Comparison of ENCODE assay signal across 27 cellular contexts in the genomic region with DNA sequence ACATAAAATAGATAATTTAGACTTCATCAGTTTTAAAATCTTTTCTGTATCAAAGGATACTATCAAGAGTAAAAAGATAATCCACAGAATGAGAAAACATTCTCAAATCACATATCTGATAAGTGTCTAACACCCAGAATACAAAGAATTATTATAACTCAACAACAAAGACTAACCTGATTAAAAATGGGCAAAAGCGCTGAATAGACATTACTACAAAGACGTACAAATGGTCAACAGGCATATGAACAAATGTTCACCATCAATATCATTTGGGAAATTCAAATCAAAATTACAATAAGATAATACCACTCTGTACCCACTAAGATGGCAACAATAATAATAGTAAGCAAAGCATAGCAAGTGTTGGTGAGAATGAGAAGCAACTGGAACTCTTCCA.
"Had no signal": no experiment of that assay in that cellular context is flagged by ENCODE, and none has a peak within 500 bp of the region (broad histone marks: within the 10 kb centered on the region; RNA-seq: fewer than 3 reads in every experiment).

No MANE protein-coding gene starts in this region.

- H3K9me3 ChIP-seq: suprapubic skin, testis, thoracic aorta, thyroid gland, tibial artery, transverse colon, upper lobe of left lung, upper lobe of right lung, uterus, vagina had no signal

- H3K27ac ChIP-seq: stomach, suprapubic skin, testis, thoracic aorta, thyroid gland, tibial artery, tibial nerve, transverse colon, upper lobe of left lung, upper lobe of right lung, uterus, vagina had no signal

- H3K4me1 ChIP-seq: stomach, suprapubic skin, testis, tibial artery, transverse colon, upper lobe of left lung, upper lobe of right lung, uterus, vagina had no signal

- DNase-seq: stimulated activated CD4-positive, alpha-beta T cell treated with anti-CD3 and anti-CD28 coated beads, Interleukin-2, amount 100 ng/mL, for 48 hours; stimulated activated CD4-positive, alpha-beta T cell treated with anti-CD3 and anti-CD28 coated beads, Interleukin-4, amount 100 ng/mL, for 1 hour; stimulated activated CD4-positive, alpha-beta T cell treated with anti-CD3 and anti-CD28 coated beads, Interleukin-4, amount 100 ng/mL, for 24 hours; stimulated activated CD4-positive, alpha-beta T cell treated with anti-CD3 and anti-CD28 coated beads, Interleukin-4, amount 100 ng/mL, for 4 hours; stimulated activated CD8-positive, alpha-beta memory T cell treated with anti-CD3 and anti-CD28 coated beads, Interleukin-4, amount 100 ng/mL, for 48 hours; stimulated activated naive B cell treated with anti-CD40 and anti-IgM and Interleukin-4, amounts not matched to agents 10 μg/mL and 1 μg/mL and 100 μg/mL, for 72 hours; stimulated activated naive CD4-positive, alpha-beta T cell; stimulated activated naive CD4-positive, alpha-beta T cell treated with Interleukin-2 at 50 U/mL for 16 hours; stimulated activated naive CD8-positive, alpha-beta T cell treated with anti-CD3 and anti-CD28 coated beads, Interleukin-15, amount 100 ng/mL, for 72 hours; stimulated activated naive CD8-positive, alpha-beta T cell treated with anti-CD3 and anti-CD28 coated beads, Interleukin-15, Interleukin-2, amounts not matched to agents 100 U/mL and 50 U/mL, for 24 hours; stomach; substantia nigra; testis; thyroid gland; tibial artery; transverse colon; trophoblast cell; upper lobe of left lung; upper lobe of right lung; uterus had no signal

- ATAC-seq: stimulated activated effector memory CD8-positive, alpha-beta T cell treated with anti-CD3 and anti-CD28 coated beads, Interleukin-12 subunit alpha, Interleukin-12 subunit beta, amount 100 ng/mL, for 72 hours; stimulated activated memory B cell treated with anti-CD40 and anti-IgM and Interleukin-4, amounts not matched to agents 10 μg/mL and 1 μg/mL and 100 μg/mL, for 72 hours; stimulated activated naive B cell treated with anti-CD40 and anti-IgM and Interleukin-4, amounts not matched to agents 10 μg/mL and 1 μg/mL and 100 μg/mL, for 72 hours; stimulated activated naive CD8-positive, alpha-beta T cell treated with anti-CD3 and anti-CD28 coated beads, Interleukin-15, amount 100 ng/mL, for 72 hours; stimulated activated naive CD8-positive, alpha-beta T cell treated with anti-CD3 and anti-CD28 coated beads, Interleukin-15, Interleukin-2, amounts not matched to agents 100 U/mL and 50 U/mL, for 24 hours; upper lobe of right lung had no signal

- FAIRE-seq: urothelium cell line had no signal

- H3K36me3 ChIP-seq: stomach, suprapubic skin, thoracic aorta, thyroid gland, tibial artery, tibial nerve, transverse colon, upper lobe of left lung, upper lobe of right lung, uterus, vagina had no signal

- H3K4me3 ChIP-seq: stomach, suprapubic skin, testis, thoracic aorta, thyroid gland, tibial artery, tibial nerve, transverse colon, upper lobe of left lung, upper lobe of right lung, uterus, vagina had no signal

- H3K27me3 ChIP-seq: stomach, suprapubic skin, testis, thyroid gland, tibial artery, tibial nerve, transverse colon, upper lobe of left lung, upper lobe of right lung, vagina had no signal
